In genomic region chr7:157008206-157009169, GRCh38 we compare ENCODE assay signal across 12 cellular contexts. TPM values are rescaled to one million over a fixed set of nuclear protein-coding genes. Genes with fewer than 3 reads are reported as not detected.
DNase-seq lines count a peak whose midpoint lies in the region; ATAC-seq and TF ChIP-seq lines count a peak whose summit lies in the region.
"Had no signal": no experiment of that assay in that cellular context is flagged by ENCODE, and none has a peak within 500 bp of the region (broad histone marks: within the 10 kb centered on the region; RNA-seq: fewer than 3 reads in every experiment).

No MANE protein-coding gene starts in this region.

- intact Hi-C loops in OCI-LY7 (cut with micrococcal nuclease; ENCODE audit: unreplicated experiment): no loop called here

- H3K9me2 ChIP-seq in OCI-LY7 (ENCODE audit: insufficient read depth, low read length): no peaks in the 10 kb centered on the region

- peak overlapping the region; percentile 37 for H3K23ac ChIP-seq in neuronal stem cell (ENCODE audit: low read depth, low read length, poor library complexity)

- WGBS in neuronal stem cell (ENCODE audit: extremely low coverage in 2 of 2, insufficient read length in 2 of 2, insufficient replicate concordance in 1 of 2), 2 donors: no CpG with 5 or more reads among the region's 35 CpGs

- H3K9me3 Mint-ChIP-seq in central memory CD8-positive, alpha-beta T cell: no peaks in the 10 kb centered on the region

- H3K4me3 ChIP-seq in neuronal stem cell (ENCODE audit: low read length in 2 of 2) (no peak overlapping the region), OCI-LY7 (ENCODE audit: low read depth, low read length, poor library complexity, severe bottlenecking) (no peak overlapping the region)

- H2AFZ ChIP-seq in neuronal stem cell (ENCODE audit: low read length) (peak overlapping the region; percentile 77), OCI-LY7 (ENCODE audit: low read length) (no peak overlapping the region)

- H3K27ac Mint-ChIP-seq in central memory CD8-positive, alpha-beta T cell (ENCODE audit: low read depth): no peak overlapping the region

- no peaks in the 10 kb centered on the region; the same call in 1 of the 2 replicates for H4K20me1 ChIP-seq in OCI-LY7 (ENCODE audit: insufficient read depth, low read length)

- no peak for TF ChIP-seq CTCF in OCI-LY7 (conservative IDR thresholded peaks at IDR 0.05; ENCODE audit: low read length)

- DNase-seq in central memory CD8-positive, alpha-beta T cell (ENCODE audit: low spot score in 2 of 2): no peak
- DNase-seq in neuronal stem cell (ENCODE audit: low spot score) (no peak), OCI-LY7 (ENCODE audit: low spot score) (no peak)
- DNase-seq: activated CD4-positive, alpha-beta T cell treated with anti-CD3 and anti-CD28 coated beads, Interleukin-2, amount 50 U/mL, for 48 hours; anterior cingulate cortex; left ventricle myocardium inferior had no signal

- peak overlapping the region; percentile 64 for H3K4me3 Mint-ChIP-seq in central memory CD8-positive, alpha-beta T cell

- H3K9ac ChIP-seq in neuronal stem cell (ENCODE audit: low read depth, low read length, poor library complexity): no peak overlapping the region

- peaks cover 6% of the 10 kb centered on the region for H3K36me3 Mint-ChIP-seq in central memory CD8-positive, alpha-beta T cell (ENCODE audit: insufficient read depth)

- H3K4ac ChIP-seq in neuronal stem cell (ENCODE audit: low read length): no peak overlapping the region

- peaks cover 0 to under 1% of the 10 kb centered on the region in 2 donors for H3K9me3 ChIP-seq in neuronal stem cell (replicated peaks in 1 of 2; ENCODE audit: control insufficient read depth in 2 of 2, insufficient read depth in 1 of 2, low read depth in 1 of 2, low read length in 2 of 2)
- no peaks in the 10 kb centered on the region for H3K9me3 ChIP-seq in OCI-LY7 (ENCODE audit: low read length)
- H3K9me3 ChIP-seq: left ventricle myocardium inferior had no signal

- H2BK12ac ChIP-seq in neuronal stem cell (ENCODE audit: low read length): no peak overlapping the region

- H3K4me1 Mint-ChIP-seq in central memory CD8-positive, alpha-beta T cell: peaks cover 22% of the 10 kb centered on the region

- H3K27me3 Mint-ChIP-seq in central memory CD8-positive, alpha-beta T cell: peaks cover 81% of the 10 kb centered on the region

- H3K27ac ChIP-seq in neuronal stem cell (replicated peaks; ENCODE audit: low read length): no peak overlapping the region
- no peak overlapping the region for H3K27ac ChIP-seq in OCI-LY7 (ENCODE audit: low read depth, low read length, poor library complexity, severe bottlenecking)
- H3K27ac ChIP-seq: left ventricle myocardium inferior had no signal

- no peak overlapping the region for H3K14ac ChIP-seq in neuronal stem cell (ENCODE audit: low read length)

- peak overlapping the region; percentile 4 for H3K4me2 ChIP-seq in neuronal stem cell (ENCODE audit: insufficient read depth, low read length, poor library complexity, severe bottlenecking)
- H3K4me2 ChIP-seq in OCI-LY7 (ENCODE audit: low read length): no peak overlapping the region

- no peak overlapping the region for H2BK5ac ChIP-seq in neuronal stem cell (ENCODE audit: low read length)

- H2BK15ac ChIP-seq in neuronal stem cell (ENCODE audit: low read length): peak overlapping the region; percentile 66

- H3K18ac ChIP-seq in neuronal stem cell (ENCODE audit: low read length): no peak overlapping the region

- H3K27me3 ChIP-seq in neuronal stem cell (ENCODE audit: control insufficient read depth in 3 of 3, insufficient read depth in 3 of 3, low read depth in 1 of 3, low read length in 3 of 3): peaks cover 75 to 98% (median 93%) of the 10 kb centered on the region in 3 experiments

- POLR2A ChIA-PET in OCI-LY7 (lab: Charles Lee): interaction anchor here (0.6 kb wide), 1 partner anchor 1990 kb away, joined by 8 read pairs; no protein-coding TSS in a partner anchor

- BruUV-seq in OCI-LY7 (replicated peaks; lab: Mats Ljungman, UMichigan): no TSS peak

- H2AK5ac ChIP-seq in neuronal stem cell (ENCODE audit: low read depth, low read length): peak overlapping the region; percentile 91

- H3K36me3 ChIP-seq in neuronal stem cell (replicated peaks in 1 of 2; ENCODE audit: control insufficient read depth in 2 of 2, insufficient read depth in 2 of 2, low read length in 2 of 2) (no peaks in the 10 kb centered on the region), OCI-LY7 (ENCODE audit: insufficient read depth, low read length) (no peaks in the 10 kb centered on the region)
- H3K36me3 ChIP-seq: left ventricle myocardium inferior had no signal

- H2BK120ac ChIP-seq in neuronal stem cell (ENCODE audit: low read depth, low read length): no peak overlapping the region

- CTCF ChIA-PET in OCI-LY7 (lab: Charles Lee; ENCODE audit: unreplicated experiment): no interaction called here

- peak; percentile 3 for ATAC-seq in GM18907 (IDR thresholded peaks at IDR 0.05; ENCODE audit: unreplicated experiment)
- ATAC-seq in HG02981 (IDR thresholded peaks at IDR 0.05; ENCODE audit: unreplicated experiment): peak; percentile 1
- ATAC-seq in central memory CD8-positive, alpha-beta T cell (replicated peaks; ENCODE audit: extremely low read depth, poor library complexity, severe bottlenecking): no peak
- ATAC-seq in HG03039 (IDR thresholded peaks at IDR 0.05; ENCODE audit: unreplicated experiment): no peak
- no peak for ATAC-seq in GM19023 (IDR thresholded peaks at IDR 0.05; ENCODE audit: unreplicated experiment)
- no peak for ATAC-seq in HG02840 (IDR thresholded peaks at IDR 0.05; ENCODE audit: low FRiP score, unreplicated experiment)
- ATAC-seq: Right ventricle myocardium inferior had no signal

- no peak overlapping the region for H4K91ac ChIP-seq in neuronal stem cell (ENCODE audit: low read depth, low read length, poor library complexity)

- H3K79me1 ChIP-seq in neuronal stem cell (ENCODE audit: low read depth, low read length): no peaks in the 10 kb centered on the region

- H3K4me1 ChIP-seq in neuronal stem cell (ENCODE audit: control insufficient read depth in 2 of 2, insufficient read depth in 1 of 2, low read depth in 1 of 2, low read length in 2 of 2): peaks cover 4 to 8% of the 10 kb centered on the region in 2 donors
- peaks cover 15% of the 10 kb centered on the region for H3K4me1 ChIP-seq in OCI-LY7 (ENCODE audit: insufficient read depth, low read length, poor library complexity, severe bottlenecking)

- no peaks in the 10 kb centered on the region for H3K79me2 ChIP-seq in OCI-LY7 (ENCODE audit: insufficient read depth, low read depth, low read length)

- H4K8ac ChIP-seq in neuronal stem cell (ENCODE audit: low read depth, low read length): no peak overlapping the region

RNA-seq across cellular contexts. Expression of gene MNX1, which starts 2.0 kb away (rescaled TPM):
- polyA plus RNA-seq in neuronal stem cell (2013, experiment 1 of 2): not detected
- polyA plus RNA-seq in neuronal stem cell (2013, experiment 2 of 2): 0.04 TPM
- total RNA-seq in OCI-LY7 (2014; rRNA removed; shearing (Covaris generic)): 4.4 and 5.6 TPM in 2 replicates
- total RNA-seq in OCI-LY7 (2022): 4.7 and 5.7 TPM in 2 replicates
- total RNA-seq: left ventricle myocardium inferior, Right ventricle myocardium inferior had no signal

RNA-seq across cellular contexts. Expression of gene NOM1, which starts 59.0 kb away (rescaled TPM):
- 7.5 TPM for polyA plus RNA-seq in neuronal stem cell (2013, experiment 1 of 2)
- 7.7 TPM for polyA plus RNA-seq in neuronal stem cell (2013, experiment 2 of 2)
- 40.2 and 43.8 TPM in 2 replicates for total RNA-seq in OCI-LY7 (2014; rRNA removed; shearing (Covaris generic))
- total RNA-seq in OCI-LY7 (2022): 59.9 and 65.9 TPM in 2 replicates

Comparison
In these comparisons a context has a peak if more than half of its experiments do, and no peak if none do; other contexts are left out.
1. ATAC-seq: peak in GM18907 (single experiment) and HG02981 (single experiment); none in central memory CD8-positive, alpha-beta T cell (single experiment), HG03039 (single experiment), GM19023 (single experiment) and HG02840 (single experiment).